In genomic region chr12:131141483-131141882, GRCh38 we compare ENCODE assay signal across 25 cellular contexts.
"Had no signal": no experiment of that assay in that cellular context is flagged by ENCODE, and none has a peak within 500 bp of the region (broad histone marks: within the 10 kb centered on the region; RNA-seq: fewer than 3 reads in every experiment).

No MANE protein-coding gene starts in this region.

- H3K4me3 ChIP-seq: body of pancreas, left lung, lung, ovary, prostate gland, thyroid gland, upper lobe of right lung had no signal

- H3K36me3 Mint-ChIP-seq: naive thymus-derived CD4-positive, alpha-beta T cell; T-cell had no signal

- H3K27ac Mint-ChIP-seq: activated CD4-positive, alpha-beta T cell treated with anti-CD3 and anti-CD28 coated beads, Interleukin-2, amount 10 ng/mL, durations not matched to agents 7 days and 5 days; activated naive CD8-positive, alpha-beta T cell treated with anti-CD3 and anti-CD28 coated beads, Interleukin-2, amount 50 U/mL, for 24 hours; activated T-cell treated with anti-CD3 and anti-CD28 coated beads, Interleukin-2, amount 50 U/mL, for 72 hours; naive thymus-derived CD4-positive, alpha-beta T cell; T-cell; T-helper 2 cell treated with Interferon-gamma antibody and Interleukin-4, amounts not matched to agents 5 μg/mL and 100 μg/mL, for 36 hours had no signal

- H3K9me3 ChIP-seq: body of pancreas, left lung, neutrophil, ovary, prostate gland, thyroid gland, upper lobe of right lung had no signal

- H3K36me3 ChIP-seq: neutrophil, ovary, prostate gland, thyroid gland, upper lobe of right lung had no signal

- H3K4me3 Mint-ChIP-seq: activated CD4-positive, alpha-beta T cell treated with anti-CD3 and anti-CD28 coated beads, Interleukin-2, amount 10 ng/mL, durations not matched to agents 7 days and 5 days; activated naive CD8-positive, alpha-beta T cell treated with anti-CD3 and anti-CD28 coated beads, Interleukin-2, amount 50 U/mL, for 24 hours; activated T-cell treated with anti-CD3 and anti-CD28 coated beads, Interleukin-2, amount 50 U/mL, for 72 hours; naive thymus-derived CD4-positive, alpha-beta T cell; T-cell; T-helper 2 cell treated with Interferon-gamma antibody and Interleukin-4, amounts not matched to agents 5 μg/mL and 100 μg/mL, for 36 hours had no signal

- H3K9me3 Mint-ChIP-seq: activated CD4-positive, alpha-beta T cell treated with anti-CD3 and anti-CD28 coated beads, Interleukin-2, amount 10 ng/mL, durations not matched to agents 7 days and 5 days; activated naive CD8-positive, alpha-beta T cell treated with anti-CD3 and anti-CD28 coated beads, Interleukin-2, amount 50 U/mL, for 24 hours; activated T-cell treated with anti-CD3 and anti-CD28 coated beads, Interleukin-2, amount 50 U/mL, for 72 hours; T-cell; T-helper 2 cell treated with Interferon-gamma antibody and Interleukin-4, amounts not matched to agents 5 μg/mL and 100 μg/mL, for 36 hours had no signal

- H3K27ac ChIP-seq: body of pancreas, left lung, neutrophil, ovary, prostate gland, thyroid gland, upper lobe of right lung, VCaP had no signal

- H3K27me3 Mint-ChIP-seq: T-cell had no signal

- ATAC-seq: activated naive CD8-positive, alpha-beta T cell treated with anti-CD3 and anti-CD28 coated beads, Interleukin-2, amount 50 U/mL, for 24 hours; activated T-cell treated with anti-CD3 and anti-CD28 coated beads, Interleukin-2, amount 50 U/mL, for 72 hours; body of pancreas; esophagus mucosa; left lung; naive thymus-derived CD4-positive, alpha-beta T cell; right cardiac atrium; stimulated activated naive CD8-positive, alpha-beta T cell treated with anti-CD3 and anti-CD28 coated beads, Interleukin-15, Interleukin-2, amounts not matched to agents 100 U/mL and 50 U/mL, for 24 hours; T-cell; upper lobe of right lung had no signal

- H3K4me1 Mint-ChIP-seq: activated CD4-positive, alpha-beta T cell treated with anti-CD3 and anti-CD28 coated beads, Interleukin-2, amount 10 ng/mL, durations not matched to agents 7 days and 5 days; activated naive CD8-positive, alpha-beta T cell treated with anti-CD3 and anti-CD28 coated beads, Interleukin-2, amount 50 U/mL, for 24 hours had no signal

- H3K27me3 ChIP-seq: body of pancreas, left lung, neutrophil, ovary, thyroid gland, upper lobe of right lung had no signal

- H3K4me1 ChIP-seq: body of pancreas, left lung, prostate gland, thyroid gland, upper lobe of right lung had no signal

- DNase-seq: activated CD4-positive, alpha-beta T cell treated with anti-CD3 and anti-CD28 coated beads, Interleukin-2, amount 10 ng/mL, durations not matched to agents 7 days and 5 days; activated CD4-positive, CD25-positive, alpha-beta regulatory T cell treated with anti-CD3 and anti-CD28 coated beads, Interleukin-2, amount 50 U/mL, for 72 hours; activated gamma-delta T cell; activated naive CD4-positive, alpha-beta T cell treated with anti-CD3 and anti-CD28 coated beads, Interleukin-2, amount 50 U/mL, for 16 hours; activated naive CD8-positive, alpha-beta T cell treated with anti-CD3 and anti-CD28 coated beads, Interleukin-2, amount 50 U/mL, for 24 hours; activated T-cell treated with anti-CD3 and anti-CD28 coated beads, Interleukin-2, amount 50 U/mL, for 72 hours; body of pancreas; effector CD4-positive, alpha-beta T cell; foreskin melanocyte; left lung; naive thymus-derived CD4-positive, alpha-beta T cell; right cardiac atrium; stimulated activated CD4-positive, alpha-beta T cell treated with anti-CD3 and anti-CD28 coated beads, Interleukin-12 subunit alpha, Interleukin-12 subunit beta, amount 100 ng/mL, for 4 hours; stimulated activated CD4-positive, alpha-beta T cell treated with anti-CD3 and anti-CD28 coated beads, Interleukin-4, amount 100 ng/mL, for 4 hours; stimulated activated naive CD8-positive, alpha-beta T cell treated with anti-CD3 and anti-CD28 coated beads, Interleukin-15, Interleukin-2, amounts not matched to agents 100 U/mL and 50 U/mL, for 24 hours; T-cell; thyroid gland; upper lobe of right lung had no signal
